Comparison of ENCODE assay signal across 6 cellular contexts in the genomic region with DNA sequence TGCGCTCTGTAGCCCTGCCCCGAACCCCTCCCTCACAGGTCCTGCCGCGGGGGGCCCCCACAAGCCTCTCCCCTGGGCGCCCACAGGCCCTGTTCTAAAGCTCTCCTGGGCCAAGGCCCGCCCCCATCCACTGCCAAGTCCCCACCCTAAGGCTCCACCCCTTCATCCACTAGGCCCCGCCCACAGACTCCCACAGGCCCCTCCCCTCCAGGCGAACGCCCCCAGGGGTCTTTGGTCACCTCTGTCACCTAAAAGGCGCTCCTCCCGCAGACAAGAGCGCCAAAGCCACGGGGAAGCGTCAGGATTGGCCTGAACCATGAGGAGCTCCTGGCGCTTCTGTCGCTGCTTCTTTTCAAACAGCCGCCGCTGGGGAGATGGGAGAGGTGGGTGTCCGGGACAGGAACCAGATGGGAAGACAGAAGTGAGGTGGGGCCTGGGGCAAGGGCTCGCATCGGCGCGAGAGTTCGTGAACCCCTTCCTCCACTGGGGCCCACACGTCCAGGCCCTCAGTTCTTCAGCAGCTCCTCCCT. TPM values are rescaled to one million over a fixed set of nuclear protein-coding genes. Genes with fewer than 3 reads are reported as not detected.
DNase-seq lines count a peak whose midpoint lies in the region; ATAC-seq and TF ChIP-seq lines count a peak whose summit lies in the region.

No MANE protein-coding gene starts in this region.

- peaks cover under 1% of the 10 kb centered on the region for H3K79me2 ChIP-seq in GM23338 (replicated peaks; ENCODE audit: insufficient read depth)

- H2AFZ ChIP-seq in GM23338: peak overlapping the region; percentile 97

- peaks cover 9% of the 10 kb centered on the region for H3K4me1 ChIP-seq in GM23338 (ENCODE audit: insufficient read depth)

- TF ChIP-seq CTCF in GM23338 (conservative IDR thresholded peaks at IDR 0.05; ENCODE audit: low read depth in 2 of 2) (no peak), HFFc6 (IDR thresholded peaks at IDR 0.05) (no peak)

- H3K4me2 ChIP-seq in GM23338: peak overlapping the region; percentile 91

- H3K36me3 ChIP-seq in GM23338 (ENCODE audit: insufficient read depth): no peaks in the 10 kb centered on the region

- H3K27ac Mint-ChIP-seq in GM23338 (no peak overlapping the region), HFFc6 (no peak overlapping the region)
- no peak overlapping the region for H3K27ac Mint-ChIP-seq in central memory CD8-positive, alpha-beta T cell (ENCODE audit: low read depth)

- H3K4me1 Mint-ChIP-seq in GM23338 (peaks cover 7% of the 10 kb centered on the region), HFFc6 (ENCODE audit: low read depth) (peaks cover 16% of the 10 kb centered on the region)
- H3K4me1 Mint-ChIP-seq in central memory CD8-positive, alpha-beta T cell: peaks cover 24% of the 10 kb centered on the region

- H3K27ac ChIP-seq in GM23338 (ENCODE audit: low read depth): peak overlapping the region; percentile 72; the same call in 1 of the 2 replicates

- peak; percentile 73 for ATAC-seq in GM23338
- no peak for ATAC-seq in central memory CD8-positive, alpha-beta T cell (replicated peaks; ENCODE audit: extremely low read depth, poor library complexity, severe bottlenecking)

- H3K9me3 Mint-ChIP-seq in GM23338: no peaks in the 10 kb centered on the region
- no peaks in the 10 kb centered on the region for H3K9me3 Mint-ChIP-seq in central memory CD8-positive, alpha-beta T cell
- H3K9me3 Mint-ChIP-seq in HFFc6: no peaks in the 10 kb centered on the region

- H3K9me2 ChIP-seq in GM23338 (ENCODE audit: insufficient read depth): no peaks in the 10 kb centered on the region

- H3K36me3 Mint-ChIP-seq in GM23338 (ENCODE audit: low read depth) (0 out of 3 replicates have a peak, but pooled peaks cover 2% of the 10 kb centered on the region), HFFc6 (ENCODE audit: low read depth) (peaks cover 4% of the 10 kb centered on the region; the same call in 1 of the 2 replicates)
- peaks cover 8% of the 10 kb centered on the region for H3K36me3 Mint-ChIP-seq in central memory CD8-positive, alpha-beta T cell (ENCODE audit: insufficient read depth)

- peaks cover 23% of the 10 kb centered on the region for H3K27me3 Mint-ChIP-seq in GM23338 (ENCODE audit: insufficient read depth, low read depth, poor library complexity)
- peaks cover 51% of the 10 kb centered on the region for H3K27me3 Mint-ChIP-seq in central memory CD8-positive, alpha-beta T cell
- peaks cover 13% of the 10 kb centered on the region for H3K27me3 Mint-ChIP-seq in HFFc6 (ENCODE audit: insufficient read depth)

- H3K27me3 ChIP-seq in GM23338 (ENCODE audit: insufficient read depth): no peaks in the 10 kb centered on the region

- H3K4me3 ChIP-seq in GM23338: peak overlapping the region; percentile 71

- peaks cover 13% of the 10 kb centered on the region for H3F3A ChIP-seq in GM23338 (replicated peaks; ENCODE audit: low read depth)

- DNase-seq in GM23338 (ENCODE audit: low spot score) (peak; percentile 93), occipital lobe (lab: John Stamatoyannopoulos, UW) (peak; percentile 26), HFFc6 (no peak), DMS153 treated with DMSO at 0.1 percent for 48 hours (lab: John Stamatoyannopoulos, UW; ENCODE audit: unreplicated experiment) (no peak), NCI-H2081 treated with DMSO at 0.1 percent for 48 hours (lab: John Stamatoyannopoulos, UW) (no peak)
- no peak for DNase-seq in central memory CD8-positive, alpha-beta T cell (ENCODE audit: low spot score in 2 of 2)

- H3K4me3 Mint-ChIP-seq in GM23338 (peak overlapping the region; percentile 69), HFFc6 (no peak overlapping the region)
- peak overlapping the region; percentile 27 for H3K4me3 Mint-ChIP-seq in central memory CD8-positive, alpha-beta T cell

- H4K20me1 ChIP-seq in GM23338 (replicated peaks; ENCODE audit: insufficient read depth): no peaks in the 10 kb centered on the region; the same call in 1 of the 2 replicates

TF ChIP-seq in GM23338, 12 proteins besides CTCF, POLR2A, EP300 and RAD21:
- 0 out of 2 replicates have a peak, but pooled peaks have one; percentile 52 for TF ChIP-seq POLR2AphosphoS5 (IDR thresholded peaks at IDR 0.05; ENCODE audit: low read depth)
- TF ChIP-seq EZH2phosphoT487 (IDR thresholded peaks at IDR 0.05; ENCODE audit: unreplicated experiment): no peak
TF ChIP-seq in GM23338: peak in this region for 1.

RNA-seq across cellular contexts. Expression of gene TULP2, which starts 2.3 kb away (rescaled TPM):
- total RNA-seq in GM23338 (2014; rRNA removed; shearing (Covaris generic)): 0.12 and 0.42 TPM in 2 replicates
- 1.1 and 1.9 TPM in 2 replicates for polyA plus RNA-seq in GM23338 (2016; fragmentation: Nextera tagmentation; extraction: Ambion mirVana)
- not detected for total RNA-seq in occipital lobe
- total RNA-seq in HFFc6 (2021; fragmentation: NEBNext Ultra II Directional; extraction: Animal tissue kit (Norgen Biotek cat#: 25700)): under 1 TPM in 1 of 6 experiments, not detected in 5; 0.38 TPM

RNA-seq across cellular contexts. Expression of gene NUCB1, which starts 3.9 kb away (rescaled TPM):
- 142 and 163 TPM in 2 replicates for total RNA-seq in GM23338 (2014; rRNA removed; shearing (Covaris generic))
- polyA plus RNA-seq in GM23338 (2016; fragmentation: Nextera tagmentation; extraction: Ambion mirVana): 57.1 and 64.9 TPM in 2 replicates
- total RNA-seq in occipital lobe: 42.6 TPM
- 100 to 1,000 TPM; 129 to 160 (median 152) TPM for total RNA-seq in HFFc6 (2021; fragmentation: NEBNext Ultra II Directional; extraction: Animal tissue kit (Norgen Biotek cat#: 25700))

RNA-seq across cellular contexts. Expression of gene PPP1R15A, which starts 24.0 kb away (rescaled TPM):
- total RNA-seq in GM23338 (2014; rRNA removed; shearing (Covaris generic)): 14.5 and 15.8 TPM in 2 replicates
- 14.0 and 14.4 TPM in 2 replicates for polyA plus RNA-seq in GM23338 (2016; fragmentation: Nextera tagmentation; extraction: Ambion mirVana)
- total RNA-seq in occipital lobe: 24.6 TPM
- total RNA-seq in HFFc6 (2021; fragmentation: NEBNext Ultra II Directional; extraction: Animal tissue kit (Norgen Biotek cat#: 25700)): 10 to 100 TPM; 70.2 to 97.3 (median 89.6) TPM

RNA-seq across cellular contexts. Expression of gene PLEKHA4, which starts 27.8 kb away (rescaled TPM):
- 12.3 and 15.1 TPM in 2 replicates for total RNA-seq in GM23338 (2014; rRNA removed; shearing (Covaris generic))
- 10.9 and 12.2 TPM in 2 replicates for polyA plus RNA-seq in GM23338 (2016; fragmentation: Nextera tagmentation; extraction: Ambion mirVana)
- 0.31 TPM for total RNA-seq in occipital lobe
- 10 to 100 TPM in 4 of 6 experiments, 1 to 10 TPM in 2; 7.7 to 15.1 (median 13.2) TPM for total RNA-seq in HFFc6 (2021; fragmentation: NEBNext Ultra II Directional; extraction: Animal tissue kit (Norgen Biotek cat#: 25700))

RNA-seq across cellular contexts. Expression of gene DHDH, which starts 37.2 kb away (rescaled TPM):
- 0.69 and 0.78 TPM in 2 replicates for total RNA-seq in GM23338 (2014; rRNA removed; shearing (Covaris generic))
- 4.7 and 8.4 TPM in 2 replicates for polyA plus RNA-seq in GM23338 (2016; fragmentation: Nextera tagmentation; extraction: Ambion mirVana)
- not detected for total RNA-seq in occipital lobe
- total RNA-seq in HFFc6 (2021; fragmentation: NEBNext Ultra II Directional; extraction: Animal tissue kit (Norgen Biotek cat#: 25700)): not detected

Comparison
In these comparisons a context has a peak if more than half of its experiments do, and no peak if none do; other contexts are left out.
1. DNase-seq: peak in GM23338 (single experiment) and occipital lobe (single experiment); none in central memory CD8-positive, alpha-beta T cell (0 of 2), HFFc6 (single experiment), DMS153 treated with DMSO at 0.1 percent for 48 hours (single experiment) and NCI-H2081 treated with DMSO at 0.1 percent for 48 hours (single experiment).